Comparison of ENCODE assay signal across 15 cellular contexts in genomic region chr12:104579716-104580495, GRCh38.
DNase-seq lines count a peak whose midpoint lies in the region; ATAC-seq and TF ChIP-seq lines count a peak whose summit lies in the region.
"Had no signal": no experiment of that assay in that cellular context is flagged by ENCODE, and none has a peak within 500 bp of the region (broad histone marks: within the 10 kb centered on the region; RNA-seq: fewer than 3 reads in every experiment).

No MANE protein-coding gene starts in this region.

- H3K9ac ChIP-seq in BLaER1 treated with 17β-estradiol and CSF1 and Interleukin-3, amounts not matched to agents 10 nM and 100 nM = peak overlapping the region in 4 of 11 experiments; percentile 5 to 34 (median 18); a peak in 4 of 22 replicates

- peak overlapping the region in 9 of 11 experiments; percentile 12 to 58 (median 32); a peak in 13 of 22 replicates for H3K27ac ChIP-seq in BLaER1 treated with 17β-estradiol and CSF1 and Interleukin-3, amounts not matched to agents 10 nM and 100 nM
- H3K27ac ChIP-seq in A673 (ENCODE audit: low read depth, low read length, poor library complexity, severe bottlenecking) = no peak overlapping the region
- H3K27ac ChIP-seq: body of pancreas, C4-2B, hepatocyte, suprapubic skin had no signal

- H3K4me3 Mint-ChIP-seq in activated T-helper 1 cell treated with anti-CD3 and anti-CD28 coated beads, Interleukin-12 subunit alpha, Interleukin-12 subunit beta, Interleukin-2, Interleukin-4 antibody, amounts not matched to agents 30 ng/mL and 10 ng/mL and 1 ng/mL, durations not matched to agents 14 hours and 24 hours and 36 hours = no peak overlapping the region

- ATAC-seq in GM18517 (IDR thresholded peaks at IDR 0.05; ENCODE audit: unreplicated experiment) (peak; percentile 38), HG02852 (IDR thresholded peaks at IDR 0.05; ENCODE audit: unreplicated experiment) (peak; percentile 49)
- ATAC-seq: body of pancreas, HCT116 had no signal

- peaks cover 0 to 24% (median 8%) of the 10 kb centered on the region in 11 experiments; a peak in 12 of 22 replicates for H3K36me3 ChIP-seq in BLaER1 treated with 17β-estradiol and CSF1 and Interleukin-3, amounts not matched to agents 10 nM and 100 nM
- no peaks in the 10 kb centered on the region for H3K36me3 ChIP-seq in A673 (ENCODE audit: insufficient read depth, low read length, poor library complexity, severe bottlenecking)
- H3K36me3 ChIP-seq: suprapubic skin had no signal

- no peak for DNase-seq in activated T-helper 1 cell treated with anti-CD3 and anti-CD28 coated beads, Interleukin-12 subunit alpha, Interleukin-12 subunit beta, Interleukin-2, Interleukin-4 antibody, amounts not matched to agents 30 ng/mL and 10 ng/mL and 1 ng/mL, durations not matched to agents 14 hours and 24 hours and 36 hours (ENCODE audit: low spot score)
- DNase-seq in GM19238 (ENCODE audit: insufficient read length, low spot score) (no peak), HuH-7.5 (ENCODE audit: low spot score) (no peak), A673 (ENCODE audit: low spot score) (no peak)
- DNase-seq in activated effector memory CD4-positive, alpha-beta T cell treated with anti-CD3 and anti-CD28 coated beads, Interleukin-2, amount 50 U/mL, for 16 hours = no peak
- DNase-seq: body of pancreas, mammary epithelial cell, NCI-H1092 had no signal

- intact Hi-C loops in activated T-helper 1 cell treated with anti-CD3 and anti-CD28 coated beads, Interleukin-12 subunit alpha, Interleukin-12 subunit beta, Interleukin-2, Interleukin-4 antibody, amounts not matched to agents 30 ng/mL and 10 ng/mL and 1 ng/mL, durations not matched to agents 14 hours and 24 hours and 36 hours (cut with micrococcal nuclease) = loop anchor here (1.0 to 5.0 kb wide), 3 partner anchors 11 to 48 kb away; no protein-coding TSS in a partner anchor
- intact Hi-C loops in A673 (cut with micrococcal nuclease; ENCODE audit: unreplicated experiment) = no loop called here

- CTCF ChIA-PET in A673 (lab: Charles Lee) = no interaction called here

- H3K27me3 ChIP-seq in BLaER1 treated with 17β-estradiol and CSF1 and Interleukin-3, amounts not matched to agents 10 nM and 100 nM = no peaks in the 10 kb centered on the region
- H3K27me3 ChIP-seq in A673 (replicated peaks; ENCODE audit: insufficient read depth, low read depth, low read length, poor library complexity) = no peaks in the 10 kb centered on the region
- H3K27me3 ChIP-seq: body of pancreas, hepatocyte, suprapubic skin had no signal

- POLR2A ChIA-PET in A673 (lab: Charles Lee; ENCODE audit: low non-redundant PET) = no interaction called here

- H3K4me1 Mint-ChIP-seq in activated T-helper 1 cell treated with anti-CD3 and anti-CD28 coated beads, Interleukin-12 subunit alpha, Interleukin-12 subunit beta, Interleukin-2, Interleukin-4 antibody, amounts not matched to agents 30 ng/mL and 10 ng/mL and 1 ng/mL, durations not matched to agents 14 hours and 24 hours and 36 hours (ENCODE audit: low read depth) = peaks cover 91% of the 10 kb centered on the region

- H3K36me3 Mint-ChIP-seq in activated T-helper 1 cell treated with anti-CD3 and anti-CD28 coated beads, Interleukin-12 subunit alpha, Interleukin-12 subunit beta, Interleukin-2, Interleukin-4 antibody, amounts not matched to agents 30 ng/mL and 10 ng/mL and 1 ng/mL, durations not matched to agents 14 hours and 24 hours and 36 hours (ENCODE audit: low read depth) = peaks cover 7% of the 10 kb centered on the region

- no peak for TF ChIP-seq CTCF in A673 (conservative IDR thresholded peaks at IDR 0.05; ENCODE audit: low read depth, low read length)

- H3K27me3 Mint-ChIP-seq in activated T-helper 1 cell treated with anti-CD3 and anti-CD28 coated beads, Interleukin-12 subunit alpha, Interleukin-12 subunit beta, Interleukin-2, Interleukin-4 antibody, amounts not matched to agents 30 ng/mL and 10 ng/mL and 1 ng/mL, durations not matched to agents 14 hours and 24 hours and 36 hours (ENCODE audit: insufficient read depth) = no peaks in the 10 kb centered on the region

- peak overlapping the region; percentile 19 for H3K27ac Mint-ChIP-seq in activated T-helper 1 cell treated with anti-CD3 and anti-CD28 coated beads, Interleukin-12 subunit alpha, Interleukin-12 subunit beta, Interleukin-2, Interleukin-4 antibody, amounts not matched to agents 30 ng/mL and 10 ng/mL and 1 ng/mL, durations not matched to agents 14 hours and 24 hours and 36 hours

- BruUV-seq in A673 (replicated peaks; lab: Mats Ljungman, UMichigan) = no TSS peak

- H4K20me1 ChIP-seq in BLaER1 treated with 17β-estradiol and CSF1 and Interleukin-3, amounts not matched to agents 10 nM and 100 nM = peaks cover 36 to 98% (median 92%) of the 10 kb centered on the region in 11 experiments; a peak in 21 of 22 replicates

- no peaks in the 10 kb centered on the region for H3K9me3 Mint-ChIP-seq in activated T-helper 1 cell treated with anti-CD3 and anti-CD28 coated beads, Interleukin-12 subunit alpha, Interleukin-12 subunit beta, Interleukin-2, Interleukin-4 antibody, amounts not matched to agents 30 ng/mL and 10 ng/mL and 1 ng/mL, durations not matched to agents 14 hours and 24 hours and 36 hours

- H3K4me1 ChIP-seq in BLaER1 treated with 17β-estradiol and CSF1 and Interleukin-3, amounts not matched to agents 10 nM and 100 nM = peaks cover 85 to 94% (median 92%) of the 10 kb centered on the region in 10 experiments
- no peaks in the 10 kb centered on the region for H3K4me1 ChIP-seq in A673 (ENCODE audit: insufficient read depth, low read length, poor library complexity, severe bottlenecking)
- H3K4me1 ChIP-seq: suprapubic skin had no signal

- peak overlapping the region; percentile 48 to 83 (median 69) for H3K4me2 ChIP-seq in BLaER1 treated with 17β-estradiol and CSF1 and Interleukin-3, amounts not matched to agents 10 nM and 100 nM
- H3K4me2 ChIP-seq: hepatocyte had no signal

- no peaks in the 10 kb centered on the region for H3K9me3 ChIP-seq in BLaER1 treated with 17β-estradiol and CSF1 and Interleukin-3, amounts not matched to agents 10 nM and 100 nM (replicated peaks in 1 of 11)
- H3K9me3 ChIP-seq in A673 (ENCODE audit: low read depth, low read length, poor library complexity, severe bottlenecking) = no peaks in the 10 kb centered on the region
- H3K9me3 ChIP-seq: body of pancreas, suprapubic skin had no signal

- no peak overlapping the region for H3K4me3 ChIP-seq in BLaER1 treated with 17β-estradiol and CSF1 and Interleukin-3, amounts not matched to agents 10 nM and 100 nM
- H3K4me3 ChIP-seq in A673 (ENCODE audit: low read depth, low read length, poor library complexity, severe bottlenecking) = no peak overlapping the region
- H3K4me3 ChIP-seq: body of pancreas, hepatocyte, suprapubic skin had no signal
